Comparison of ENCODE assay signal across 13 cellular contexts in the genomic region with DNA sequence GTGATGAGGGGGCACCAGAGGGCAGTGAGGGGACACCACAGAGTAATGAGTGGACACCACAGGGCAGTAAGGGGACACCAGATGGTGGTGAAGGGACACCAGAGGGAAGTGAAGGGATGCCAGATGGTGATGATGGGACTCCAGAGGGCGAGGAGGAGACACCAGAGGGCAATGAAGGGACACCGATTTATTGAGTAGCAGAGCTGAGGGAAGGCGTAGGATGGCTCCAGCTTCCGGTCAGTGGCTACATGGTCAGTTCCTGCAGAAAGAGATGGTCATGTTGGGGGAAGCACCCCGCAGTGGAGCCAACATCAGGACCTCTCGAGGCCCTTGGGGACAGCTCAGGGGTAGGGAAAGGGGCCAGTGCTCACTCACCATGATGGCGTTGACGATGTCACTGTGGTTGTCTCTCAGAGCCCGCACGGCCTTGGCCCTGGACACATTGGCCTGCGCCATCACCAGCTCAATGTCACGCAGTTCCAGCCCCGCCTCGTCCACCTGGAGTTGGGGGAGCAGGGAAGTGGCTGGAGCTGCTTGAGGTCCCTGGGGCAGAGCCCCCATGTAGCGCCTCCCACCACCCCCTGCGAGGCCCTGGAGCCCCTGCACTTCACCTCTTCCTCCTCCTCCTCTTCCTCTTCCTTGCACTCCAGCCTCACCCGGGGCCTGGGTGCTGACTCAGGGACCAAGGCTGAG. TPM values are rescaled to one million over a fixed set of nuclear protein-coding genes. Genes with fewer than 3 reads are reported as not detected.
DNase-seq lines count a peak whose midpoint lies in the region; ATAC-seq and TF ChIP-seq lines count a peak whose summit lies in the region.
"Had no signal": no experiment of that assay in that cellular context is flagged by ENCODE, and none has a peak within 500 bp of the region (broad histone marks: within the 10 kb centered on the region; RNA-seq: fewer than 3 reads in every experiment).

No MANE protein-coding gene starts in this region.

- DNase-seq in Right ventricle myocardium inferior (ENCODE audit: missing footprints) = no peak
- DNase-seq in right atrium auricular region (ENCODE audit: low spot score) = no peak
- peak; percentile 52 for DNase-seq in islet precursor cell
- no peak for DNase-seq in mucosa of gallbladder (ENCODE audit: low spot score)
- DNase-seq in activated CD4-positive, alpha-beta memory T cell treated with anti-CD3 and anti-CD28 coated beads, Interleukin-2, amount 10 ng/mL, durations not matched to agents 7 days and 5 days = no peak
- no peak for DNase-seq in stimulated activated CD4-positive, alpha-beta T cell treated with anti-CD3 and anti-CD28 coated beads, Interleukin-15, amount 100 ng/mL, for 24 hours
- DNase-seq: central memory CD4-positive, alpha-beta T cell; hippocampal formation; MG63 had no signal

- H3K27me3 ChIP-seq in right atrium auricular region = no peaks in the 10 kb centered on the region
- H3K27me3 ChIP-seq: BLaER1, MG63 had no signal

- no peaks in the 10 kb centered on the region for H3K9me3 ChIP-seq in right atrium auricular region
- H3K9me3 ChIP-seq: BLaER1, MG63 had no signal

- no peaks in the 10 kb centered on the region for H3K9me3 Mint-ChIP-seq in T-helper 1 cell treated with Interleukin-12 subunit alpha and Interleukin-12 subunit beta and Interleukin-4 antibody, amounts not matched to agents 30 μg/mL and 1 μg/mL, for 36 hours
- H3K9me3 Mint-ChIP-seq in activated CD4-positive, alpha-beta memory T cell treated with anti-CD3 and anti-CD28 coated beads, Interleukin-2, amount 10 ng/mL, durations not matched to agents 7 days and 5 days = no peaks in the 10 kb centered on the region

- no peaks in the 10 kb centered on the region for H3K27me3 Mint-ChIP-seq in T-helper 1 cell treated with Interleukin-12 subunit alpha and Interleukin-12 subunit beta and Interleukin-4 antibody, amounts not matched to agents 30 μg/mL and 1 μg/mL, for 36 hours (ENCODE audit: low read depth)
- H3K27me3 Mint-ChIP-seq in activated CD4-positive, alpha-beta memory T cell treated with anti-CD3 and anti-CD28 coated beads, Interleukin-2, amount 10 ng/mL, durations not matched to agents 7 days and 5 days = no peaks in the 10 kb centered on the region

- peak overlapping the region; percentile 17 for H3K27ac Mint-ChIP-seq in T-helper 1 cell treated with Interleukin-12 subunit alpha and Interleukin-12 subunit beta and Interleukin-4 antibody, amounts not matched to agents 30 μg/mL and 1 μg/mL, for 36 hours
- H3K27ac Mint-ChIP-seq in activated CD4-positive, alpha-beta memory T cell treated with anti-CD3 and anti-CD28 coated beads, Interleukin-2, amount 10 ng/mL, durations not matched to agents 7 days and 5 days = no peak overlapping the region

- H3K4me3 ChIP-seq in right atrium auricular region = no peak overlapping the region
- H3K4me3 ChIP-seq: BLaER1, lung, MG63 had no signal

- ATAC-seq in Right ventricle myocardium inferior (peak; percentile 2), HG02973 (IDR thresholded peaks at IDR 0.05; ENCODE audit: unreplicated experiment) (no peak)

- H3K27ac ChIP-seq in right atrium auricular region = no peak overlapping the region
- H3K27ac ChIP-seq: BLaER1 had no signal

- TF ChIP-seq CTCF in right atrium auricular region (IDR thresholded peaks at IDR 0.05) = no peak

- POLR2A ChIA-PET in activated CD4-positive, alpha-beta memory T cell treated with anti-CD3 and anti-CD28 coated beads, Interleukin-2, amount 10 ng/mL, durations not matched to agents 7 days and 5 days (lab: Charles Lee) = interaction anchor here (1.0 to 2.3 kb wide), 4 partner anchors 30 to 55 kb away, joined by 3 to 13 read pairs (median 4); no protein-coding TSS in a partner anchor

- peaks cover 0 to 9% of the 10 kb centered on the region in 2 donors for H3K4me1 ChIP-seq in right atrium auricular region

- intact Hi-C loops in Right ventricle myocardium inferior (cut with DNase I) = no loop called here

- peaks cover 10% of the 10 kb centered on the region for H3K36me3 Mint-ChIP-seq in T-helper 1 cell treated with Interleukin-12 subunit alpha and Interleukin-12 subunit beta and Interleukin-4 antibody, amounts not matched to agents 30 μg/mL and 1 μg/mL, for 36 hours (ENCODE audit: low read depth)
- peaks cover 16% of the 10 kb centered on the region for H3K36me3 Mint-ChIP-seq in activated CD4-positive, alpha-beta memory T cell treated with anti-CD3 and anti-CD28 coated beads, Interleukin-2, amount 10 ng/mL, durations not matched to agents 7 days and 5 days (ENCODE audit: low read depth)

- CTCF ChIA-PET in activated CD4-positive, alpha-beta memory T cell treated with anti-CD3 and anti-CD28 coated beads, Interleukin-2, amount 10 ng/mL, durations not matched to agents 7 days and 5 days (lab: Charles Lee) = interaction anchor here (1.2 kb wide), 2 partner anchors 48 to 107 kb away, joined by 3 read pairs; no protein-coding TSS in a partner anchor

- peaks cover 3% of the 10 kb centered on the region for H3K4me1 Mint-ChIP-seq in T-helper 1 cell treated with Interleukin-12 subunit alpha and Interleukin-12 subunit beta and Interleukin-4 antibody, amounts not matched to agents 30 μg/mL and 1 μg/mL, for 36 hours (ENCODE audit: low read depth)
- H3K4me1 Mint-ChIP-seq in activated CD4-positive, alpha-beta memory T cell treated with anti-CD3 and anti-CD28 coated beads, Interleukin-2, amount 10 ng/mL, durations not matched to agents 7 days and 5 days = peaks cover 4% of the 10 kb centered on the region

- peaks cover 24% of the 10 kb centered on the region for H3K36me3 ChIP-seq in right atrium auricular region
- H3K36me3 ChIP-seq: MG63 had no signal

- no peak overlapping the region for H3K4me3 Mint-ChIP-seq in T-helper 1 cell treated with Interleukin-12 subunit alpha and Interleukin-12 subunit beta and Interleukin-4 antibody, amounts not matched to agents 30 μg/mL and 1 μg/mL, for 36 hours
- H3K4me3 Mint-ChIP-seq in activated CD4-positive, alpha-beta memory T cell treated with anti-CD3 and anti-CD28 coated beads, Interleukin-2, amount 10 ng/mL, durations not matched to agents 7 days and 5 days = no peak overlapping the region

RNA-seq across cellular contexts. Expression of a gene that starts 8.4 kb away (rescaled TPM):
- 6.0 TPM for total RNA-seq in Right ventricle myocardium inferior
- total RNA-seq in right atrium auricular region = 1 to 10 TPM; 5.9 to 9.0 TPM
- total RNA-seq in mucosa of gallbladder = 4.9 TPM
- total RNA-seq in activated CD4-positive, alpha-beta memory T cell treated with anti-CD3 and anti-CD28 coated beads, Interleukin-2, amount 10 ng/mL, durations not matched to agents 7 days and 5 days = under 1 TPM in 1 of 2 experiments, not detected in 1; 0.60 TPM

RNA-seq across cellular contexts. Expression of a gene that starts 31.1 kb away (rescaled TPM):
- total RNA-seq in Right ventricle myocardium inferior (82.4 TPM), right atrium auricular region (10 to 100 TPM; 46.1 to 48.2 TPM), mucosa of gallbladder (58.0 TPM)
- total RNA-seq in activated CD4-positive, alpha-beta memory T cell treated with anti-CD3 and anti-CD28 coated beads, Interleukin-2, amount 10 ng/mL, durations not matched to agents 7 days and 5 days = 100 to 1,000 TPM in 1 of 2 experiments, 10 to 100 TPM in 1; 98.8 to 103 TPM
